16 cellular contexts compared by ENCODE assay signal in genomic region chr1:198858026-198858425, GRCh38.
"Had no signal": no experiment of that assay in that cellular context is flagged by ENCODE, and none has a peak within 500 bp of the region (broad histone marks: within the 10 kb centered on the region; RNA-seq: fewer than 3 reads in every experiment).

No MANE protein-coding gene starts in this region.

- H3K4me3 Mint-ChIP-seq: central memory CD8-positive, alpha-beta T cell; naive thymus-derived CD8-positive, alpha-beta T cell; stimulated activated naive CD8-positive, alpha-beta T cell treated with anti-CD3 and anti-CD28 coated beads, Interleukin-15, Interleukin-2, amounts not matched to agents 100 ng/mL and 50 ng/mL, for 24 hours had no signal

- H3K4me1 Mint-ChIP-seq: central memory CD8-positive, alpha-beta T cell had no signal

- H3K27me3 Mint-ChIP-seq: central memory CD8-positive, alpha-beta T cell; naive thymus-derived CD8-positive, alpha-beta T cell; stimulated activated naive CD8-positive, alpha-beta T cell treated with anti-CD3 and anti-CD28 coated beads, Interleukin-15, Interleukin-2, amounts not matched to agents 100 ng/mL and 50 ng/mL, for 24 hours had no signal

- H3K27ac Mint-ChIP-seq: stimulated activated naive CD8-positive, alpha-beta T cell treated with anti-CD3 and anti-CD28 coated beads, Interleukin-15, Interleukin-2, amounts not matched to agents 100 ng/mL and 50 ng/mL, for 24 hours had no signal

- DNase-seq: activated CD4-positive, alpha-beta T cell treated with anti-CD3 and anti-CD28 coated beads, Interleukin-2, amount 50 U/mL, for 1 hour; activated CD4-positive, CD25-positive, alpha-beta regulatory T cell treated with anti-CD3 and anti-CD28 coated beads, Interleukin-2, amount 50 U/mL, for 72 hours; activated CD8-positive, alpha-beta memory T cell treated with anti-CD3 and anti-CD28 coated beads, Interleukin-2, amount 50 U/mL, for 4 hours; activated effector memory CD4-positive, alpha-beta T cell treated with anti-CD3 and anti-CD28 coated beads, Interleukin-2, amount 50 U/mL, for 16 hours; activated naive CD4-positive, alpha-beta T cell treated with anti-CD3 and anti-CD28 coated beads, Interleukin-2, amount 50 U/mL, for 16 hours; activated T-cell treated with anti-CD3 and anti-CD28 coated beads, Interleukin-2, amount 50 U/mL, for 48 hours; colonic mucosa; foreskin melanocyte; hypothalamus; kidney; mesendoderm; naive thymus-derived CD8-positive, alpha-beta T cell; right cardiac atrium; stimulated activated CD4-positive, alpha-beta T cell treated with anti-CD3 and anti-CD28 coated beads, Interleukin-2, amount 100 ng/mL, for 48 hours had no signal

- H3K9me3 Mint-ChIP-seq: central memory CD8-positive, alpha-beta T cell; stimulated activated naive CD8-positive, alpha-beta T cell treated with anti-CD3 and anti-CD28 coated beads, Interleukin-15, Interleukin-2, amounts not matched to agents 100 ng/mL and 50 ng/mL, for 24 hours had no signal

- ATAC-seq: naive thymus-derived CD8-positive, alpha-beta T cell; right cardiac atrium had no signal
